Comparison of ENCODE assay signal across 26 cellular contexts in the genomic region with DNA sequence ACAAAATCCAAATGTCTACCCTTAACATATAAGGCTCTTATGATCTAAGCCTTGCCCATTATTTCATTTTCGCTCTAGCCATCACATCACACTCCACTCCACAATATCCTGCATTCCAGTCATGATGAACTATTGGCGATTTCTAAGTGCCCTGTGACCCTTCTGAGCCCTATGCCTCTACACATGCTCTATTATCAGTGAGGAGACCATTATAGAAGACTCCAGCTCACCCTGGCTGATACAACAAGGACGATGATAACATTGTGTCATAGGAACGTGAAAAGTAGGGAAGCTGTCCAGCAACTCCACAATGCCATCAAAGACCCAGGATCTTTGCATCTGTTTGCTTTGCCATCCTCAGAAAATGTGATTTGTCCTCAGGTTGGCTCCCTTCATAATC. TPM values are rescaled to one million over a fixed set of nuclear protein-coding genes. Genes with fewer than 3 reads are reported as not detected.
"Had no signal": no experiment of that assay in that cellular context is flagged by ENCODE, and none has a peak within 500 bp of the region (broad histone marks: within the 10 kb centered on the region; RNA-seq: fewer than 3 reads in every experiment).

No MANE protein-coding gene starts in this region.

- DNase-seq: natural killer cell; occipital lobe; ovary; posterior cingulate gyrus; psoas muscle; right lobe of liver; sigmoid colon; small intestine; stimulated activated CD4-positive, alpha-beta T cell treated with anti-CD3 and anti-CD28 coated beads, Interleukin-15, amount 100 ng/mL, for 24 hours; stimulated activated CD4-positive, alpha-beta T cell treated with anti-CD3 and anti-CD28 coated beads, Interleukin-2, amount 100 ng/mL, for 24 hours; stimulated activated CD4-positive, alpha-beta T cell treated with anti-CD3 and anti-CD28 coated beads, Interleukin-2, amount 100 ng/mL, for 48 hours; stimulated activated CD4-positive, alpha-beta T cell treated with anti-CD3 and anti-CD28 coated beads, Interleukin-4, amount 100 ng/mL, for 24 hours; stimulated activated naive B cell treated with anti-CD40 and anti-IgM and Interleukin-4, amounts not matched to agents 10 μg/mL and 1 μg/mL and 100 μg/mL, for 72 hours; stimulated activated naive CD4-positive, alpha-beta T cell treated with Interleukin-2 at 50 U/mL for 16 hours; stomach; thyroid gland; trophoblast cell; upper lobe of left lung had no signal

- H3K27me3 ChIP-seq: neural progenitor cell, ovary, right lobe of liver, sigmoid colon, stomach, thyroid gland, tibial nerve, upper lobe of left lung, vagina had no signal

- H3K9me3 ChIP-seq: ovary, psoas muscle, right lobe of liver, sigmoid colon, stomach, thoracic aorta, thyroid gland, upper lobe of left lung, vagina had no signal

- H3K4me1 ChIP-seq: neural progenitor cell, parathyroid adenoma, psoas muscle, right lobe of liver, stomach, thyroid gland, tibial nerve, upper lobe of left lung, vagina had no signal

- FAIRE-seq: small intestine, urothelium cell line had no signal

- H3K4me3 ChIP-seq: neural progenitor cell, ovary, psoas muscle, right lobe of liver, sigmoid colon, stomach, thoracic aorta, thyroid gland, tibial nerve, upper lobe of left lung, vagina had no signal

- ATAC-seq: natural killer cell; psoas muscle; right lobe of liver; stimulated activated effector memory CD8-positive, alpha-beta T cell treated with anti-CD3 and anti-CD28 coated beads, Interleukin-12 subunit alpha, Interleukin-12 subunit beta, amount 100 ng/mL, for 72 hours; stimulated activated naive B cell treated with anti-CD40 and anti-IgM and Interleukin-4, amounts not matched to agents 10 μg/mL and 1 μg/mL and 100 μg/mL, for 72 hours had no signal

- H3K27ac ChIP-seq: neural progenitor cell, ovary, parathyroid adenoma, psoas muscle, right lobe of liver, sigmoid colon, stomach, thoracic aorta, thyroid gland, tibial nerve, upper lobe of left lung, vagina had no signal

- H3K36me3 ChIP-seq: neural progenitor cell, ovary, right lobe of liver, sigmoid colon, stomach, thoracic aorta, thyroid gland, tibial nerve, upper lobe of left lung, vagina had no signal

RNA-seq across cellular contexts. Expression of a gene that starts 29.6 kb away (rescaled TPM):
- total RNA-seq: osteoblast had no signal
